ENCODE assay signal across 15 cellular contexts in the genomic region with DNA sequence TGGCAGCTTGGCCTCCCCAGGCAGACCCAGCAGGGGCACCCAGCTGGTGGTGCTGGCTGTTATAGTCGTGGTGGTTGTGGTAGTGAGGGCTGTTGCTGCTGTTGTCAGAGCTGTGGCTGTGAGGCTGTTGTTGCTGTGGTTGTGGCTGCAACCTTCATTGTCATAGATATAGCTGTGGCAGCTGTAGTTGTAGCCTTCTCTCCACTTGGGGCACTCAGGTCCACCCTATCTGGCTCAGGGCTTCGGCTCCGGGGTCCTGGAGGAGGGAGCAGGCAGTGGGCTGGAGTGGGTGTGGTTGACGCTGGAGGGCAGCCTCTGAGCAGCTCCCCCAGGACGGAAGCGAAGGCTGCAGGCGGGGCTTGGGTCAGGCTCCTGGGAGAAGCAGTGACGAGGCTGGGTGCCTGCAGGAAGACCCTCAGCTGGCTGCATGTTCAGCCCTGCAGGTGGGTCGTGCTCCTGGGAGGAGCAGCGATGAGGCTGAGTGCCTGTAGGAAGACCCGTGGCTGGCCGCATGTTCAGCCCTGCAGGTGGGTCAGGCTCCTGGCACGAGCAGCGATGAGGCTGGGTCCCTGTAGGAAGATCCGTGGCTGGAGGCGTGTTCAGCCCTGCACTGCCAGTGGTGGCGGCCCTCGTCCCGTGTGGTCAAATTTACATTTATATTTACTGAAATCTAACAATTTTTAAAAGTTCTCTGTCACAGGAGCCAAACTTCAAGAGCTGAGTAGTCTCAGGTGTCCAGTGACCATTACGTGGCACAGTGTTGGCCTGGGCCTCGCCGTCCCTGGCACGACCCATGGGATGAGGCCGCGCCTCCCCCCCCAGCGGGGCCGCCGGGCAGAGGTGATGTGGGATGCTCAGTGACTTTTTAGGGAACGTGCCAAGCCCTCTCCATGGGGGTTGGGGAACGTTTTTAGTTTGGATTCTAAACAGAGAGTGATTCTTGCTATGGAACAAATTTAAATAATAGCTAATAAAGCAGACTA.
A peak's percentile ranks its signal among the peaks of the same experiment; 100 is the strongest.
DNase-seq lines count a peak whose midpoint lies in the region; ATAC-seq and TF ChIP-seq lines count a peak whose summit lies in the region.
"Had no signal": no experiment of that assay in that cellular context is flagged by ENCODE, and none has a peak within 500 bp of the region (broad histone marks: within the 10 kb centered on the region; RNA-seq: fewer than 3 reads in every experiment).

No MANE protein-coding gene starts in this region.

- no peak overlapping the region for H3K4me3 ChIP-seq in choroid plexus epithelial cell (ENCODE audit: low read depth, low read length)
- H3K4me3 ChIP-seq: lower lobe of right lung, pancreas had no signal

- peaks cover 5 to 7% of the 10 kb centered on the region in 2 donors for H3K4me1 Mint-ChIP-seq in natural killer cell
- peaks cover 0 to 5% of the 10 kb centered on the region in 2 donors for H3K4me1 Mint-ChIP-seq in natural killer cell treated with Interleukin-12 subunit alpha and Interleukin-12 subunit beta and Interleukin-15 and Interleukin-18, amount 100 ng/mL, for 72 hours (ENCODE audit: low read depth in 2 of 2)
- peaks cover 2% of the 10 kb centered on the region for H3K4me1 Mint-ChIP-seq in T-helper 17 cell
- H3K4me1 Mint-ChIP-seq: stimulated activated memory B cell treated with anti-CD40 and anti-IgM and Interleukin-4, amounts not matched to agents 10 μg/mL and 1 μg/mL and 100 μg/mL, for 72 hours had no signal

- ATAC-seq in natural killer cell: peak in 2 of 3 donors; percentile 42 to 82
- no peak for ATAC-seq in natural killer cell treated with Interleukin-12 subunit alpha and Interleukin-12 subunit beta and Interleukin-15 and Interleukin-18, amount 100 ng/mL, for 72 hours
- no peak for ATAC-seq in T-helper 17 cell
- no peak for ATAC-seq in sciatic nerve
- ATAC-seq: lower lobe of right lung; pancreas; stimulated activated memory B cell treated with anti-CD40 and anti-IgM and Interleukin-4, amounts not matched to agents 10 μg/mL and 1 μg/mL and 100 μg/mL, for 72 hours had no signal

- TF ChIP-seq CTCF in natural killer cell (IDR thresholded peaks at IDR 0.05) (no peak), choroid plexus epithelial cell (conservative IDR thresholded peaks at IDR 0.05; ENCODE audit: low read depth, low read length) (peak; percentile 14)

- H3K9me3 ChIP-seq in T-helper 17 cell (ENCODE audit: control insufficient read depth, low read length, poor library complexity, severe bottlenecking): no peaks in the 10 kb centered on the region
- H3K9me3 ChIP-seq: lower lobe of right lung, pancreas had no signal

- H3K9me3 Mint-ChIP-seq in natural killer cell: no peaks in the 10 kb centered on the region
- no peaks in the 10 kb centered on the region for H3K9me3 Mint-ChIP-seq in natural killer cell treated with Interleukin-12 subunit alpha and Interleukin-12 subunit beta and Interleukin-15 and Interleukin-18, amount 100 ng/mL, for 72 hours
- H3K9me3 Mint-ChIP-seq: activated T-cell treated with anti-CD3 and anti-CD28 coated beads, Interleukin-2, amount 50 U/mL, for 24 hours; stimulated activated memory B cell treated with anti-CD40 and anti-IgM and Interleukin-4, amounts not matched to agents 10 μg/mL and 1 μg/mL and 100 μg/mL, for 72 hours had no signal

- intact Hi-C loops in natural killer cell (cut with micrococcal nuclease): no loop called here
- intact Hi-C loops in sciatic nerve (cut with DNase I): no loop called here

- H3K27ac Mint-ChIP-seq in natural killer cell (no peak overlapping the region), T-helper 17 cell (no peak overlapping the region)
- H3K27ac Mint-ChIP-seq in natural killer cell treated with Interleukin-12 subunit alpha and Interleukin-12 subunit beta and Interleukin-15 and Interleukin-18, amount 100 ng/mL, for 72 hours: no peak overlapping the region
- H3K27ac Mint-ChIP-seq: activated T-cell treated with anti-CD3 and anti-CD28 coated beads, Interleukin-2, amount 50 U/mL, for 24 hours; stimulated activated memory B cell treated with anti-CD40 and anti-IgM and Interleukin-4, amounts not matched to agents 10 μg/mL and 1 μg/mL and 100 μg/mL, for 72 hours had no signal

- H3K36me3 Mint-ChIP-seq in natural killer cell: no peaks in the 10 kb centered on the region
- no peaks in the 10 kb centered on the region for H3K36me3 Mint-ChIP-seq in natural killer cell treated with Interleukin-12 subunit alpha and Interleukin-12 subunit beta and Interleukin-15 and Interleukin-18, amount 100 ng/mL, for 72 hours
- H3K36me3 Mint-ChIP-seq in T-helper 17 cell (ENCODE audit: low read depth): no peaks in the 10 kb centered on the region
- H3K36me3 Mint-ChIP-seq: stimulated activated memory B cell treated with anti-CD40 and anti-IgM and Interleukin-4, amounts not matched to agents 10 μg/mL and 1 μg/mL and 100 μg/mL, for 72 hours had no signal

- H3K4me3 Mint-ChIP-seq in natural killer cell (no peak overlapping the region), T-helper 17 cell (no peak overlapping the region)
- no peak overlapping the region for H3K4me3 Mint-ChIP-seq in natural killer cell treated with Interleukin-12 subunit alpha and Interleukin-12 subunit beta and Interleukin-15 and Interleukin-18, amount 100 ng/mL, for 72 hours
- H3K4me3 Mint-ChIP-seq: activated T-cell treated with anti-CD3 and anti-CD28 coated beads, Interleukin-2, amount 50 U/mL, for 24 hours; stimulated activated memory B cell treated with anti-CD40 and anti-IgM and Interleukin-4, amounts not matched to agents 10 μg/mL and 1 μg/mL and 100 μg/mL, for 72 hours had no signal

- peaks cover 0 to 8% of the 10 kb centered on the region in 2 donors for H3K27me3 Mint-ChIP-seq in natural killer cell (ENCODE audit: low read depth in 2 of 2)
- H3K27me3 Mint-ChIP-seq in natural killer cell treated with Interleukin-12 subunit alpha and Interleukin-12 subunit beta and Interleukin-15 and Interleukin-18, amount 100 ng/mL, for 72 hours: peaks cover 2 to 6% of the 10 kb centered on the region in 2 donors
- peaks cover 36% of the 10 kb centered on the region for H3K27me3 Mint-ChIP-seq in T-helper 17 cell
- H3K27me3 Mint-ChIP-seq: stimulated activated memory B cell treated with anti-CD40 and anti-IgM and Interleukin-4, amounts not matched to agents 10 μg/mL and 1 μg/mL and 100 μg/mL, for 72 hours had no signal

- DNase-seq in natural killer cell (no peak), choroid plexus epithelial cell (ENCODE audit: low read depth) (no peak), myocyte (ENCODE audit: low read depth) (peak; percentile 83), T-helper 17 cell (no peak), NCI-H2196 (lab: John Stamatoyannopoulos, UW; ENCODE audit: unreplicated experiment) (no peak), HUDEP-2 (lab: John Stamatoyannopoulos, UW; ENCODE audit: unreplicated experiment in 76 of 76) (no peak), sciatic nerve (ENCODE audit: low spot score) (no peak)
- no peak for DNase-seq in natural killer cell treated with Interleukin-12 subunit alpha and Interleukin-12 subunit beta and Interleukin-15 and Interleukin-18, amount 100 ng/mL, for 72 hours (ENCODE audit: low spot score)
- DNase-seq: activated T-cell treated with anti-CD3 and anti-CD28 coated beads, Interleukin-2, amount 50 U/mL, for 24 hours; DMS79 treated with DMSO at 0.1 percent for 48 hours; effector CD4-positive, alpha-beta T cell; lower lobe of right lung; NCI-H1092 treated with DMSO at 0.1 percent for 48 hours; pancreas had no signal

Comparison
In these comparisons a context has a peak if more than half of its experiments do, and no peak if none do; other contexts are left out.
1. ATAC-seq: peak in natural killer cell (2 of 3); none in natural killer cell treated with Interleukin-12 subunit alpha and Interleukin-12 subunit beta and Interleukin-15 and Interleukin-18, amount 100 ng/mL, for 72 hours (0 of 2), T-helper 17 cell (single experiment) and sciatic nerve (single experiment).